ENCODE assay signal across 8 cellular contexts in genomic region chr19:55173717-55174409, GRCh38. TPM values are rescaled to one million over a fixed set of nuclear protein-coding genes. Genes with fewer than 3 reads are reported as not detected.
A peak's percentile ranks its signal among the peaks of the same experiment; 100 is the strongest.
DNase-seq lines count a peak whose midpoint lies in the region; ATAC-seq and TF ChIP-seq lines count a peak whose summit lies in the region.

No MANE protein-coding gene starts in this region.

- H3K4me1 ChIP-seq in foreskin keratinocyte: peaks cover 1% of the 10 kb centered on the region

- H3K27me3 ChIP-seq in foreskin keratinocyte: no peaks in the 10 kb centered on the region

- H3K4me3 Mint-ChIP-seq in activated T-cell treated with anti-CD3 and anti-CD28 coated beads, Interleukin-2, amount 50 U/mL, for 4 hours: peak overlapping the region; percentile 24

- H3K27ac ChIP-seq in foreskin keratinocyte: peak overlapping the region; percentile 42

- H3K4me1 Mint-ChIP-seq in activated T-cell treated with anti-CD3 and anti-CD28 coated beads, Interleukin-2, amount 50 U/mL, for 4 hours (ENCODE audit: low read depth): peaks cover 21% of the 10 kb centered on the region

- peak; percentile 45 for TF ChIP-seq CTCF in foreskin keratinocyte (conservative IDR thresholded peaks at IDR 0.05)
- no peak for TF ChIP-seq CTCF in omental fat pad (IDR thresholded peaks at IDR 0.05)

- ATAC-seq in activated T-cell treated with anti-CD3 and anti-CD28 coated beads, Interleukin-2, amount 50 U/mL, for 4 hours: peak; percentile 55 to 60
- peak; percentile 65 for ATAC-seq in foreskin keratinocyte
- ATAC-seq in omental fat pad (ENCODE audit: low FRiP score): peak; percentile 53

- no peaks in the 10 kb centered on the region for H3K9me3 Mint-ChIP-seq in activated T-cell treated with anti-CD3 and anti-CD28 coated beads, Interleukin-2, amount 50 U/mL, for 4 hours

- DNase-seq in DMS 273 (lab: John Stamatoyannopoulos, UW; ENCODE audit: unreplicated experiment) (peak; percentile 83), DMS 273 treated with DMSO at 0.1 percent for 48 hours (lab: John Stamatoyannopoulos, UW) (no peak), NCI-H2227 (lab: John Stamatoyannopoulos, UW; ENCODE audit: unreplicated experiment) (peak; percentile 97), foreskin keratinocyte (peak; percentile 49 to 77), omental fat pad (ENCODE audit: low spot score) (no peak), AML-193 (lab: John Stamatoyannopoulos, UW) (no peak), Ammon's horn (ENCODE audit: low spot score) (no peak)
- DNase-seq in activated T-cell treated with anti-CD3 and anti-CD28 coated beads, Interleukin-2, amount 50 U/mL, for 4 hours: no peak

- H3K27me3 Mint-ChIP-seq in activated T-cell treated with anti-CD3 and anti-CD28 coated beads, Interleukin-2, amount 50 U/mL, for 4 hours (ENCODE audit: low read depth): peaks cover 81% of the 10 kb centered on the region

- H3K36me3 Mint-ChIP-seq in activated T-cell treated with anti-CD3 and anti-CD28 coated beads, Interleukin-2, amount 50 U/mL, for 4 hours (ENCODE audit: insufficient read depth): no peaks in the 10 kb centered on the region

RNA-seq across cellular contexts. Expression of gene SYT5, which starts 6.2 kb away (rescaled TPM):
- not detected for total RNA-seq in activated T-cell treated with anti-CD3 and anti-CD28 coated beads, Interleukin-2, amount 50 U/mL, for 4 hours
- total RNA-seq in foreskin keratinocyte (0.32 and 0.34 TPM in 2 replicates), omental fat pad (under 1 TPM in 1 of 4 donors, not detected in 3; 0.28 TPM)
- polyA plus RNA-seq in foreskin keratinocyte: 0.13 and 0.24 TPM in 2 replicates

RNA-seq across cellular contexts. Expression of gene DNAAF3, which starts 7.5 kb away (rescaled TPM):
- under 1 TPM in 2 of 3 donors, not detected in 1; 0.25 to 0.45 TPM for total RNA-seq in activated T-cell treated with anti-CD3 and anti-CD28 coated beads, Interleukin-2, amount 50 U/mL, for 4 hours
- total RNA-seq in foreskin keratinocyte (7.3 and 9.1 TPM in 2 replicates), omental fat pad (under 1 TPM in 2 of 4 donors, not detected in 2; 0.65 to 0.69 TPM)
- 10.2 and 11.4 TPM in 2 replicates for polyA plus RNA-seq in foreskin keratinocyte

RNA-seq across cellular contexts. Expression of gene TNNI3, which starts 16.3 kb away (rescaled TPM):
- total RNA-seq in activated T-cell treated with anti-CD3 and anti-CD28 coated beads, Interleukin-2, amount 50 U/mL, for 4 hours: not detected
- total RNA-seq in foreskin keratinocyte (5.3 and 5.4 TPM in 2 replicates), omental fat pad (not detected)
- polyA plus RNA-seq in foreskin keratinocyte: 8.9 and 9.1 TPM in 2 replicates

RNA-seq across cellular contexts. Expression of gene TNNT1, which starts 24.9 kb away (rescaled TPM):
- not detected for total RNA-seq in activated T-cell treated with anti-CD3 and anti-CD28 coated beads, Interleukin-2, amount 50 U/mL, for 4 hours
- total RNA-seq in foreskin keratinocyte (134 and 199 TPM in 2 replicates), omental fat pad (1 to 10 TPM in 3 of 4 donors, not detected in 1; 1.9 to 7.2 (median 4.3) TPM)
- polyA plus RNA-seq in foreskin keratinocyte: 157 and 208 TPM in 2 replicates

RNA-seq across cellular contexts. Expression of gene PTPRH, which starts 35.4 kb away (rescaled TPM):
- under 1 TPM; 0.11 to 0.38 (median 0.11) TPM for total RNA-seq in activated T-cell treated with anti-CD3 and anti-CD28 coated beads, Interleukin-2, amount 50 U/mL, for 4 hours
- total RNA-seq in foreskin keratinocyte (0.11 and 0.17 TPM in 2 replicates), omental fat pad (1 to 10 TPM; 1.4 to 9.8 (median 5.5) TPM)
- polyA plus RNA-seq in foreskin keratinocyte: 0.04 and 0.06 TPM in 2 replicates

Comparison
In these comparisons a context has a peak if more than half of its experiments do, and no peak if none do; other contexts are left out.
1. DNase-seq: peak in DMS 273 (single experiment), NCI-H2227 (single experiment) and foreskin keratinocyte (2 of 2); none in DMS 273 treated with DMSO at 0.1 percent for 48 hours (single experiment), activated T-cell treated with anti-CD3 and anti-CD28 coated beads, Interleukin-2, amount 50 U/mL, for 4 hours (single experiment), omental fat pad (single experiment), AML-193 (0 of 2) and Ammon's horn (single experiment).
2. Peak in every context shown above with its lines, with median percentiles within 50 percentile points of each other: ATAC-seq.